In the genomic region with DNA sequence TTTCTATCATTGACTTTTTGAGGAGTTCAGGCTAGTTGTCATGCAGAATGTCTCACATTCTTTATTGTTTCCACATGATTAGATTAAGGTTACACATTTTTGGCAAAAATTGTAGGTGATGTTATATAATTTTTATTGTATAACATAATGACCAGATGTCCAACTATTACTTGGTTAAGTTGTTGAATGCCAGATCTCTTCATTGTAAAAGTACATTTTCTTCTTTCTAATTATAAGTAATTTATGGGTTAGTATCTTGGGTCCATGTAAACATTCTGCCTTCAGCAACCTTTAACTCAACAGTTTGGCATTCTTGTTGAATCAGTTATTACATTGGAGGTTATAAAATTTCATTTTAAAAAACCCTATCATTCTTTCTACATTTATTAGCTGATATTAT, we compare ENCODE assay signal across 24 cellular contexts.
DNase-seq lines count a peak whose midpoint lies in the region; FAIRE-seq and TF ChIP-seq lines count a peak whose summit lies in the region.
"Had no signal": no experiment of that assay in that cellular context is flagged by ENCODE, and none has a peak within 500 bp of the region (broad histone marks: within the 10 kb centered on the region; RNA-seq: fewer than 3 reads in every experiment).

No MANE protein-coding gene starts in this region.

- no peaks in the 10 kb centered on the region for H3K9me3 ChIP-seq in astrocyte (ENCODE audit: insufficient read depth, low read depth, low read length)
- H3K9me3 ChIP-seq: A549; BLaER1 treated with 17β-estradiol and CSF1 and Interleukin-3, amounts not matched to agents 10 nM and 100 nM; Caco-2; HAP-1 had no signal

- DNase-seq in EH (ENCODE audit: low read depth) (peak; percentile 68), HFFc6 (peak; percentile 24), astrocyte (ENCODE audit: low read depth) (peak; percentile 19), GM20000 (ENCODE audit: low spot score) (no peak), DMS79 treated with DMSO at 0.1 percent for 48 hours (lab: John Stamatoyannopoulos, UW) (no peak), HPDE6-E6E7 (ENCODE audit: extremely low spot score) (no peak)
- DNase-seq: Caco-2; CD4-positive, alpha-beta memory T cell; DMS 273 treated with DMSO at 0.1 percent for 48 hours; DND-41; NCI-H1417; NCI-H1694 treated with DMSO at 0.1 percent for 48 hours; NCI-H2081 treated with DMSO at 0.1 percent for 48 hours; NCI-H446; NCI-H526; SHP77 treated with DMSO at 0.1 percent for 48 hours had no signal

- no peak overlapping the region for H3K9ac ChIP-seq in astrocyte (ENCODE audit: low read length)
- H3K9ac ChIP-seq: BLaER1 treated with 17β-estradiol and CSF1 and Interleukin-3, amounts not matched to agents 10 nM and 100 nM had no signal

- H3K4me3 ChIP-seq in astrocyte (ENCODE audit: insufficient read depth, low read depth, low read length) = no peak overlapping the region
- H3K4me3 ChIP-seq: A549; BLaER1 treated with 17β-estradiol and CSF1 and Interleukin-3, amounts not matched to agents 10 nM and 100 nM; GM23338; HAP-1; SK-N-MC had no signal

- no peaks in the 10 kb centered on the region for H4K20me1 ChIP-seq in astrocyte (ENCODE audit: insufficient read depth, low read length)
- H4K20me1 ChIP-seq: BLaER1 treated with 17β-estradiol and CSF1 and Interleukin-3, amounts not matched to agents 10 nM and 100 nM had no signal

- H3K36me3 Mint-ChIP-seq in HFFc6 (ENCODE audit: low read depth) (no peaks in the 10 kb centered on the region; the same call in 1 of the 2 replicates), astrocyte (ENCODE audit: low read depth, unreplicated experiment) (no peaks in the 10 kb centered on the region), nephron (ENCODE audit: low read depth) (no peaks in the 10 kb centered on the region)
- H3K36me3 Mint-ChIP-seq: CD4-positive, alpha-beta memory T cell had no signal

- no peak overlapping the region for H3K27ac ChIP-seq in astrocyte (ENCODE audit: low read depth, low read length)
- H3K27ac ChIP-seq: A549; BLaER1 treated with 17β-estradiol and CSF1 and Interleukin-3, amounts not matched to agents 10 nM and 100 nM; SK-N-MC had no signal

- no peak overlapping the region for H3K4me2 ChIP-seq in astrocyte (ENCODE audit: low read length)
- H3K4me2 ChIP-seq: A549; BLaER1 treated with 17β-estradiol and CSF1 and Interleukin-3, amounts not matched to agents 10 nM and 100 nM; GM23338 had no signal

- H3K27me3 Mint-ChIP-seq in HFFc6 (ENCODE audit: insufficient read depth) (no peaks in the 10 kb centered on the region), astrocyte (ENCODE audit: low read depth, unreplicated experiment) (no peaks in the 10 kb centered on the region), nephron (ENCODE audit: low read depth) (no peaks in the 10 kb centered on the region)
- H3K27me3 Mint-ChIP-seq: CD4-positive, alpha-beta memory T cell had no signal

- no peak for TF ChIP-seq CTCF in HFFc6 (IDR thresholded peaks at IDR 0.05)
- TF ChIP-seq CTCF in astrocyte (IDR thresholded peaks at IDR 0.05; ENCODE audit: insufficient read depth, low read depth, low read length) = no peak
- no peak for TF ChIP-seq CTCF in nephron (IDR thresholded peaks at IDR 0.05; ENCODE audit: unreplicated experiment in 3 of 3)
- TF ChIP-seq CTCF in GM20000 (IDR thresholded peaks at IDR 0.05; ENCODE audit: extremely low read depth, missing control alignments) = no peak

- no peaks in the 10 kb centered on the region for H3K27me3 ChIP-seq in astrocyte (ENCODE audit: insufficient read depth, low read length)
- H3K27me3 ChIP-seq: BLaER1 treated with 17β-estradiol and CSF1 and Interleukin-3, amounts not matched to agents 10 nM and 100 nM had no signal

- H3K9me3 Mint-ChIP-seq in HFFc6 (0 out of 2 replicates have a peak, but pooled peaks cover under 1% of the 10 kb centered on the region), astrocyte (ENCODE audit: unreplicated experiment) (no peaks in the 10 kb centered on the region), nephron (peaks cover 10% of the 10 kb centered on the region)
- H3K9me3 Mint-ChIP-seq: GM23338 had no signal

- no peaks in the 10 kb centered on the region for H3K4me1 ChIP-seq in astrocyte (ENCODE audit: insufficient read depth, low read length)
- H3K4me1 ChIP-seq: A549; BLaER1 treated with 17β-estradiol and CSF1 and Interleukin-3, amounts not matched to agents 10 nM and 100 nM; Caco-2; HAP-1 had no signal

- no peaks in the 10 kb centered on the region for H3K36me3 ChIP-seq in astrocyte (ENCODE audit: insufficient read depth, low read length)
- H3K36me3 ChIP-seq: BLaER1 treated with 17β-estradiol and CSF1 and Interleukin-3, amounts not matched to agents 10 nM and 100 nM; HAP-1 had no signal

- no peak overlapping the region for H3K27ac Mint-ChIP-seq in HFFc6
- no peak overlapping the region for H3K27ac Mint-ChIP-seq in astrocyte (ENCODE audit: unreplicated experiment)
- H3K27ac Mint-ChIP-seq in nephron = peak overlapping the region; percentile 5 to 76 (median 6)
- H3K27ac Mint-ChIP-seq: CD4-positive, alpha-beta memory T cell; GM23338 had no signal

- no peaks in the 10 kb centered on the region for H3K79me2 ChIP-seq in astrocyte (ENCODE audit: insufficient read depth, low read length)

- peaks cover 35% of the 10 kb centered on the region for H3K4me1 Mint-ChIP-seq in HFFc6 (ENCODE audit: low read depth)
- no peaks in the 10 kb centered on the region for H3K4me1 Mint-ChIP-seq in astrocyte (ENCODE audit: low read depth, unreplicated experiment)
- peaks cover 16% of the 10 kb centered on the region for H3K4me1 Mint-ChIP-seq in nephron
- H3K4me1 Mint-ChIP-seq: CD4-positive, alpha-beta memory T cell; GM23338 had no signal

- H3K4me3 Mint-ChIP-seq in HFFc6 (no peak overlapping the region), astrocyte (ENCODE audit: unreplicated experiment) (no peak overlapping the region), nephron (no peak overlapping the region)
- H3K4me3 Mint-ChIP-seq: CD4-positive, alpha-beta memory T cell; GM23338 had no signal

- H2AFZ ChIP-seq in astrocyte (ENCODE audit: low read depth, low read length) = no peak overlapping the region
- H2AFZ ChIP-seq: GM23338 had no signal

- FAIRE-seq in astrocyte (lab: Jason Lieb, UNC) = no peak
- FAIRE-seq: A549, G401.6, HTR-8/SVneo had no signal

Comparison
In these comparisons a context has a peak if more than half of its experiments do, and no peak if none do; other contexts are left out.
1. DNase-seq: peak in EH (single experiment), HFFc6 (single experiment) and astrocyte (single experiment); none in GM20000 (single experiment), DMS79 treated with DMSO at 0.1 percent for 48 hours (single experiment) and HPDE6-E6E7 (single experiment).
2. H3K27ac Mint-ChIP-seq: peak in nephron (3 of 3); none in HFFc6 (single experiment) and astrocyte (single experiment).